Comparison of ENCODE assay signal across 11 cellular contexts in genomic region chrX:140337263-140337662, GRCh38.
"Had no signal": no experiment of that assay in that cellular context is flagged by ENCODE, and none has a peak within 500 bp of the region (broad histone marks: within the 10 kb centered on the region; RNA-seq: fewer than 3 reads in every experiment).

No MANE protein-coding gene starts in this region.

- H3K36me3 ChIP-seq: HAP-1 had no signal

- H3K9ac ChIP-seq: GM23248 had no signal

- H3K27ac Mint-ChIP-seq: GM23338, H9, HFFc6 had no signal

- H3K9me3 Mint-ChIP-seq: GM23338 had no signal

- H3K27ac ChIP-seq: GM23248 had no signal

- ATAC-seq: GM23338, HCT116 had no signal

- H2AFZ ChIP-seq: GM23248, GM23338 had no signal

- H3K4me3 Mint-ChIP-seq: GM23338, H9, HFFc6 had no signal

- H3K4me1 ChIP-seq: HAP-1 had no signal

- H3K9me3 ChIP-seq: HAP-1 had no signal

- DNase-seq: GM23248, GOT3, H7, H9, HCEC 1CT, HFFc6 had no signal

- FAIRE-seq: H1, H54 had no signal

- H3K4me2 ChIP-seq: GM23338 had no signal

- H3K4me3 ChIP-seq: GM23248, GM23338, HAP-1 had no signal
